Comparison of ENCODE assay signal across 8 cellular contexts in genomic region chr2:84077504-84077903, GRCh38.
DNase-seq lines count a peak whose midpoint lies in the region; ATAC-seq, FAIRE-seq and TF ChIP-seq lines count a peak whose summit lies in the region.

No MANE protein-coding gene starts in this region.

- TF ChIP-seq CTCF in endodermal cell (conservative IDR thresholded peaks at IDR 0.05), result peak; percentile 82
- TF ChIP-seq CTCF in transverse colon (IDR thresholded peaks at IDR 0.05), result peak in 4 of 5 experiments; percentile 27 to 48 (median 34)

- no peak overlapping the region for H3K27ac Mint-ChIP-seq in endodermal cell

- no peak for TF ChIP-seq POLR2A in transverse colon (IDR thresholded peaks at IDR 0.05)

- H3K27me3 Mint-ChIP-seq in endodermal cell (ENCODE audit: insufficient read depth), result no peaks in the 10 kb centered on the region

- H3K9me3 ChIP-seq in endodermal cell (ENCODE audit: control insufficient read depth, low read length) (no peaks in the 10 kb centered on the region), transverse colon (no peaks in the 10 kb centered on the region)

- no peaks in the 10 kb centered on the region for H3K27me3 ChIP-seq in endodermal cell (ENCODE audit: control insufficient read depth, insufficient read depth, low read length, poor library complexity, severe bottlenecking)
- H3K27me3 ChIP-seq in transverse colon, result no peaks in the 10 kb centered on the region

- no peaks in the 10 kb centered on the region for H3K9me3 Mint-ChIP-seq in endodermal cell

- FAIRE-seq in GM19239 (lab: Jason Lieb, UNC), result peak; percentile 18

- H3K27ac ChIP-seq in endodermal cell (ENCODE audit: low read depth, low read length) (no peak overlapping the region), transverse colon (no peak overlapping the region)

- intact Hi-C loops in transverse colon (cut with DNase I; ENCODE audit: low total_unique reads), result no loop called here

- 82 to 88% methylated on average over 2 of the region's 2 CpGs for WGBS in endodermal cell (ENCODE audit: insufficient coverage in 1 of 2, insufficient read length in 1 of 2), 2 experiments
- WGBS in transverse colon (ENCODE audit: low coverage in 1 of 2), 2 donors, result 50 to 89% methylated on average over 1 to 2 of the region's 2 CpGs

- no peak overlapping the region for H3K9ac ChIP-seq in endodermal cell (ENCODE audit: extremely low read depth, low read length, poor library complexity, severe bottlenecking)

- no peak overlapping the region for H3K4me3 Mint-ChIP-seq in endodermal cell

- DNase-seq in COLO668 (lab: John Stamatoyannopoulos, UW; ENCODE audit: unreplicated experiment) (peak; percentile 4), GM19239 (ENCODE audit: insufficient read length, low spot score) (no peak), NCI-H460 (ENCODE audit: extremely low read depth, low read depth) (peak; percentile 41), endodermal cell (peak; percentile 72), transverse colon (peak; percentile 17)
- no peak for DNase-seq in activated effector memory CD4-positive, alpha-beta T cell treated with anti-CD3 and anti-CD28 coated beads, Interleukin-2, amount 50 U/mL, for 16 hours

- no peaks in the 10 kb centered on the region for H3K36me3 Mint-ChIP-seq in endodermal cell (ENCODE audit: low read depth)

- H3K36me3 ChIP-seq in endodermal cell (ENCODE audit: control insufficient read depth, insufficient read depth, low read length), result no peaks in the 10 kb centered on the region
- H3K36me3 ChIP-seq in transverse colon, result no peaks in the 10 kb centered on the region

- in situ Hi-C loops in transverse colon (cut with MboI; ENCODE audit: low pct_ligation_motif_present in 1 of 4, low pct_unique_long_range_greater_than_20kb in 1 of 4, low sequenced_read_pairs in 3 of 4), result no loop called here

- no peak overlapping the region for H3K4me3 ChIP-seq in endodermal cell (ENCODE audit: low read length)
- H3K4me3 ChIP-seq in transverse colon, result no peak overlapping the region

- H3K4me1 Mint-ChIP-seq in endodermal cell, result no peaks in the 10 kb centered on the region

- no peak for TF ChIP-seq EP300 in transverse colon (IDR thresholded peaks at IDR 0.05; ENCODE audit: low read depth)

- no peak for ATAC-seq in HG03108 (IDR thresholded peaks at IDR 0.05; ENCODE audit: unreplicated experiment)
- no peak for ATAC-seq in HG02798 (IDR thresholded peaks at IDR 0.05; ENCODE audit: poor library complexity, unreplicated experiment)

- H3K4me1 ChIP-seq in endodermal cell (ENCODE audit: control insufficient read depth, insufficient read depth, low read length) (no peaks in the 10 kb centered on the region), transverse colon (no peaks in the 10 kb centered on the region)

Comparison
In these comparisons a context has a peak if more than half of its experiments do, and no peak if none do; other contexts are left out.
1. DNase-seq: peak in COLO668 (single experiment), NCI-H460 (single experiment), endodermal cell (single experiment) and transverse colon (single experiment); none in GM19239 (single experiment) and activated effector memory CD4-positive, alpha-beta T cell treated with anti-CD3 and anti-CD28 coated beads, Interleukin-2, amount 50 U/mL, for 16 hours (single experiment).